9 cellular contexts compared by ENCODE assay signal in genomic region chr19:38977445-38978314, GRCh38.
A peak's percentile ranks its signal among the peaks of the same experiment; 100 is the strongest.
DNase-seq lines count a peak whose midpoint lies in the region; ATAC-seq and TF ChIP-seq lines count a peak whose summit lies in the region.
"Had no signal": no experiment of that assay in that cellular context is flagged by ENCODE, and none has a peak within 500 bp of the region (broad histone marks: within the 10 kb centered on the region; RNA-seq: fewer than 3 reads in every experiment).

No MANE protein-coding gene starts in this region.

- TF ChIP-seq POLR2A in erythroblast (IDR thresholded peaks at IDR 0.05; ENCODE audit: low read length) = no peak

- peak; percentile 73 for DNase-seq in activated T-cell treated with anti-CD3 and anti-CD28 coated beads for 48 hours (ENCODE audit: low read depth)
- no peak for DNase-seq in activated T-cell treated with anti-CD3 and anti-CD28 coated beads for 4 hours
- peak; percentile 54 to 83 for DNase-seq in stimulated activated CD8-positive, alpha-beta memory T cell treated with anti-CD3 and anti-CD28 coated beads, Interleukin-7, amount 100 ng/mL, for 48 hours (ENCODE audit: extremely low read depth in 1 of 2, low read depth in 1 of 2)
- no peak for DNase-seq in cortex of kidney (lab: John Stamatoyannopoulos, UW)
- DNase-seq in erythroblast (lab: John Stamatoyannopoulos, UW) = no peak
- DNase-seq in hepatic stellate cell (ENCODE audit: low spot score) = no peak
- DNase-seq: kidney glomerular epithelial cell had no signal

- peak overlapping the region; percentile 22 for H3K27ac ChIP-seq in angular gyrus (ENCODE audit: low read depth, low read length)

- ATAC-seq in HG03196 (IDR thresholded peaks at IDR 0.05; ENCODE audit: unreplicated experiment) = peak; percentile 76

Comparison
In these comparisons a context has a peak if more than half of its experiments do, and no peak if none do; other contexts are left out.
1. DNase-seq: peak in activated T-cell treated with anti-CD3 and anti-CD28 coated beads for 48 hours (single experiment) and stimulated activated CD8-positive, alpha-beta memory T cell treated with anti-CD3 and anti-CD28 coated beads, Interleukin-7, amount 100 ng/mL, for 48 hours (2 of 2); none in activated T-cell treated with anti-CD3 and anti-CD28 coated beads for 4 hours (single experiment), cortex of kidney (single experiment), erythroblast (0 of 2) and hepatic stellate cell (single experiment).